In the genomic region with DNA sequence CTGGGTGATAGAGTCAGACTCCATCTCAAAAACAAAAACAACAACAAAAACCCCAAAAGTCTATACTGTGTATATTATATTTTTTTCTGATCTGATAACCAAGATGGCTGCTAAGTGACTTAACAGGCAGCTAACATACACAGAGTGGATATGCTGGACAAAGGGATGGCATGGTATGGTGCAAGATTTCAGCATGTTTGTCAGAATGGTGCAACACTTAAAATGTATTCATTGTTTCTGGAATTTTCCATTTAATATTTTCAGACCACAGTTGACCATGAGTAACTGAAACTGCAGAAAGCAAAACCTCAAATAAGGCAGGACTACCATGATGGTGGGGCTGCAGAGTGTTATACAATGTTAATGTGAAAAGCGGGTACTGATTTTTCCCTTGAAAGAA, we compare ENCODE assay signal across 16 cellular contexts.
"Had no signal": no experiment of that assay in that cellular context is flagged by ENCODE, and none has a peak within 500 bp of the region (broad histone marks: within the 10 kb centered on the region; RNA-seq: fewer than 3 reads in every experiment).

No MANE protein-coding gene starts in this region.

- H3K36me3 ChIP-seq: ovary had no signal

- H2AFZ ChIP-seq: hepatocyte had no signal

- H3K27ac ChIP-seq: foreskin keratinocyte, hepatocyte, ovary had no signal

- H3K79me2 ChIP-seq: hepatocyte had no signal

- H3K27me3 ChIP-seq: hepatocyte, ovary had no signal

- ATAC-seq: esophagus mucosa, foreskin keratinocyte, left lobe of liver, natural killer cell, right cardiac atrium had no signal

- H3K4me3 ChIP-seq: dorsolateral prefrontal cortex, hepatocyte, ovary, smooth muscle cell had no signal

- H3K4me2 ChIP-seq: hepatocyte, smooth muscle cell had no signal

- H3K9me3 ChIP-seq: ovary had no signal

- DNase-seq: cortex of kidney; dorsolateral prefrontal cortex; effector memory CD4-positive, alpha-beta T cell; foreskin keratinocyte; head of caudate nucleus; kidney glomerular epithelial cell; natural killer cell; ovary; right cardiac atrium; stimulated activated CD4-positive, alpha-beta T cell treated with anti-CD3 and anti-CD28 coated beads, Interleukin-2, amount 100 ng/mL, for 48 hours; stimulated activated naive CD4-positive, alpha-beta T cell treated with Interleukin-2 at 50 U/mL for 16 hours; trophoblast cell had no signal
